In genomic region chr18:23341383-23341782, GRCh38 we compare ENCODE assay signal across 17 cellular contexts.
DNase-seq lines count a peak whose midpoint lies in the region; ATAC-seq and TF ChIP-seq lines count a peak whose summit lies in the region.
"Had no signal": no experiment of that assay in that cellular context is flagged by ENCODE, and none has a peak within 500 bp of the region (broad histone marks: within the 10 kb centered on the region; RNA-seq: fewer than 3 reads in every experiment).

No MANE protein-coding gene starts in this region.

- peaks cover 28% of the 10 kb centered on the region for H3K4me1 Mint-ChIP-seq in activated T-cell treated with anti-CD3 and anti-CD28 coated beads, Interleukin-2, amount 50 U/mL, for 72 hours (ENCODE audit: low read depth)
- H3K4me1 Mint-ChIP-seq: H9 had no signal

- H3K36me3 ChIP-seq in left ventricle myocardium inferior, result no peaks in the 10 kb centered on the region
- no peaks in the 10 kb centered on the region for H3K36me3 ChIP-seq in upper lobe of right lung
- H3K36me3 ChIP-seq: colonic mucosa had no signal

- H3K27ac Mint-ChIP-seq in activated T-cell treated with anti-CD3 and anti-CD28 coated beads, Interleukin-2, amount 50 U/mL, for 72 hours, result no peak overlapping the region

- H3K27ac ChIP-seq in left ventricle myocardium inferior (replicated peaks), result peak overlapping the region; percentile 39
- peak overlapping the region; percentile 45 for H3K27ac ChIP-seq in upper lobe of right lung
- H3K27ac ChIP-seq: colonic mucosa had no signal

- ATAC-seq in left cardiac atrium (no peak), upper lobe of right lung (no peak)
- peak; percentile 70 to 80 for ATAC-seq in activated T-cell treated with anti-CD3 and anti-CD28 coated beads, Interleukin-2, amount 50 U/mL, for 72 hours (replicated peaks in 1 of 2)

- H3K4me3 ChIP-seq in left ventricle myocardium inferior (no peak overlapping the region), fibroblast of pulmonary artery (replicated peaks; ENCODE audit: low read depth, low read length) (no peak overlapping the region), upper lobe of right lung (no peak overlapping the region)
- H3K4me3 ChIP-seq: colonic mucosa had no signal

- no peaks in the 10 kb centered on the region for H3K9me3 ChIP-seq in left ventricle myocardium inferior (replicated peaks)
- no peaks in the 10 kb centered on the region for H3K9me3 ChIP-seq in upper lobe of right lung
- H3K9me3 ChIP-seq: colonic mucosa had no signal

- H3K9me3 Mint-ChIP-seq in activated T-cell treated with anti-CD3 and anti-CD28 coated beads, Interleukin-2, amount 50 U/mL, for 72 hours, result peaks cover 0 to 1% of the 10 kb centered on the region in 2 donors
- H3K9me3 Mint-ChIP-seq: H9 had no signal

- H3K36me3 Mint-ChIP-seq in activated T-cell treated with anti-CD3 and anti-CD28 coated beads, Interleukin-2, amount 50 U/mL, for 72 hours (ENCODE audit: insufficient read depth in 2 of 2), result peaks cover 0 to 9% of the 10 kb centered on the region in 2 donors

- DNase-seq in left ventricle myocardium inferior (no peak), left cardiac atrium (no peak), fibroblast of pulmonary artery (ENCODE audit: low read depth) (peak; percentile 36), upper lobe of right lung (no peak), kidney glomerular epithelial cell (lab: John Stamatoyannopoulos, UW) (no peak), NCI-H69 (lab: John Stamatoyannopoulos, UW) (no peak), NCI-H510A treated with DMSO at 0.1 percent for 48 hours (lab: John Stamatoyannopoulos, UW) (no peak)
- peak; percentile 17 to 22 for DNase-seq in activated T-cell treated with anti-CD3 and anti-CD28 coated beads, Interleukin-2, amount 50 U/mL, for 72 hours
- DNase-seq: activated CD4-positive, CD25-positive, alpha-beta regulatory T cell treated with anti-CD3 and anti-CD28 coated beads, Interleukin-2, amount 50 U/mL, for 72 hours; anterior cingulate cortex; colonic mucosa; H9; KG1; NCI-H1092; NCI-H2081; NCI-H526 treated with DMSO at 0.1 percent for 48 hours; stimulated activated naive CD4-positive, alpha-beta T cell had no signal

- TF ChIP-seq CTCF in left ventricle myocardium inferior (IDR thresholded peaks at IDR 0.05; ENCODE audit: borderline replicate concordance) (no peak), fibroblast of pulmonary artery (IDR thresholded peaks at IDR 0.05; ENCODE audit: low read length, missing control alignments) (no peak), upper lobe of right lung (IDR thresholded peaks at IDR 0.05) (no peak)

- H3K4me1 ChIP-seq in left ventricle myocardium inferior (peaks cover 3% of the 10 kb centered on the region), upper lobe of right lung (no peaks in the 10 kb centered on the region)
- H3K4me1 ChIP-seq: colonic mucosa had no signal

- H3K4me3 Mint-ChIP-seq in activated T-cell treated with anti-CD3 and anti-CD28 coated beads, Interleukin-2, amount 50 U/mL, for 72 hours, result peak overlapping the region; percentile 15 to 50
- H3K4me3 Mint-ChIP-seq: H9 had no signal

- no peaks in the 10 kb centered on the region for H3K27me3 Mint-ChIP-seq in activated T-cell treated with anti-CD3 and anti-CD28 coated beads, Interleukin-2, amount 50 U/mL, for 72 hours (ENCODE audit: low read depth)

- H3K27me3 ChIP-seq in left ventricle myocardium inferior (ENCODE audit: low read depth) (no peaks in the 10 kb centered on the region), upper lobe of right lung (no peaks in the 10 kb centered on the region)
- H3K27me3 ChIP-seq: colonic mucosa had no signal

- intact Hi-C loops in left ventricle myocardium inferior (cut with micrococcal nuclease), result no loop called here
- intact Hi-C loops in left cardiac atrium (cut with DNase I), result no loop called here
- intact Hi-C loops in upper lobe of right lung (cut with DNase I), result no loop called here

Comparison
In these comparisons a context has a peak if more than half of its experiments do, and no peak if none do; other contexts are left out.
1. DNase-seq: peak in activated T-cell treated with anti-CD3 and anti-CD28 coated beads, Interleukin-2, amount 50 U/mL, for 72 hours (2 of 2) and fibroblast of pulmonary artery (single experiment); none in left ventricle myocardium inferior (single experiment), left cardiac atrium (single experiment), upper lobe of right lung (single experiment), kidney glomerular epithelial cell (single experiment), NCI-H69 (single experiment) and NCI-H510A treated with DMSO at 0.1 percent for 48 hours (single experiment).
2. ATAC-seq: peak in activated T-cell treated with anti-CD3 and anti-CD28 coated beads, Interleukin-2, amount 50 U/mL, for 72 hours (2 of 2); none in left cardiac atrium (0 of 2) and upper lobe of right lung (single experiment).